Comparison of ENCODE assay signal across 14 cellular contexts in genomic region chr5:128426090-128426534, GRCh38.
DNase-seq lines count a peak whose midpoint lies in the region; ATAC-seq, FAIRE-seq and TF ChIP-seq lines count a peak whose summit lies in the region.
"Had no signal": no experiment of that assay in that cellular context is flagged by ENCODE, and none has a peak within 500 bp of the region (broad histone marks: within the 10 kb centered on the region; RNA-seq: fewer than 3 reads in every experiment).

No MANE protein-coding gene starts in this region.

- TF ChIP-seq EP300 in HepG2 (IDR thresholded peaks at IDR 0.05; ENCODE audit: low read depth in 2 of 2, low read length in 2 of 2) = no peak
- no peak for TF ChIP-seq EP300 in HepG2 (CRISPR knock-in tag; IDR thresholded peaks at IDR 0.05; ENCODE audit: borderline replicate concordance)

- no peaks in the 10 kb centered on the region; a peak in 1 of 5 replicates for H3K27me3 ChIP-seq in HepG2 (ENCODE audit: control insufficient read depth in 1 of 2, insufficient read depth in 2 of 2, low read length in 2 of 2)
- H3K27me3 ChIP-seq: foreskin keratinocyte, SJCRH30 had no signal

- H3K79me2 ChIP-seq in HepG2 (ENCODE audit: insufficient read depth, low read length) = no peaks in the 10 kb centered on the region

- H4K20me1 ChIP-seq in HepG2 (ENCODE audit: insufficient read depth, low read length) = no peaks in the 10 kb centered on the region

- WGBS in HepG2 (ENCODE audit: low lambda C conversion rate) = 4% methylated on average over 4 of the region's 5 CpGs

- peaks cover 35% of the 10 kb centered on the region for H3K4me1 Mint-ChIP-seq in osteocyte (ENCODE audit: unreplicated experiment)

- H3K4me2 ChIP-seq in HepG2 (ENCODE audit: low read depth, low read length) = no peak overlapping the region

- TF ChIP-seq POLR2A in HepG2 (IDR thresholded peaks at IDR 0.05; ENCODE audit: insufficient read depth in 1 of 2, low read depth in 2 of 2, low read length in 2 of 2) = no peak

- peak; percentile 93 for ATAC-seq in GM19328 (IDR thresholded peaks at IDR 0.05; ENCODE audit: unreplicated experiment)
- ATAC-seq in HG02623 (IDR thresholded peaks at IDR 0.05; ENCODE audit: unreplicated experiment) = peak; percentile 87
- peak; percentile 97 for ATAC-seq in HG03432 (IDR thresholded peaks at IDR 0.05; ENCODE audit: unreplicated experiment)
- ATAC-seq in HepG2 = no peak
- ATAC-seq: foreskin keratinocyte had no signal

- no peak overlapping the region for H3K27ac ChIP-seq in HepG2 (ENCODE audit: extremely low read length, insufficient read depth, low read length)
- H3K27ac ChIP-seq: foreskin keratinocyte, SJCRH30 had no signal

- in situ Hi-C loops in HepG2 (cut with HindIII; ENCODE audit: extremely low pct_ligation_motif_present, low pct_unique_long_range_greater_than_20kb) = no loop called here

- H2AFZ ChIP-seq in HepG2 (ENCODE audit: low read length) = no peak overlapping the region

- peaks cover 23% of the 10 kb centered on the region for H3K36me3 Mint-ChIP-seq in osteocyte (ENCODE audit: unreplicated experiment)

- CTCF ChIA-PET in HepG2 (lab: Yijun Ruan, JAX; ENCODE audit: low intra/inter-chr PET ratio, low total read pairs) = no interaction called here

- H3K9ac ChIP-seq in HepG2 (ENCODE audit: insufficient read depth, low read depth, low read length) = no peak overlapping the region

- H3K4me1 ChIP-seq in HepG2 (ENCODE audit: insufficient read depth, low read length) = no peaks in the 10 kb centered on the region
- H3K4me1 ChIP-seq: foreskin keratinocyte, SJCRH30 had no signal

- intact Hi-C loops in HepG2 (cut with micrococcal nuclease; ENCODE audit: unreplicated experiment) = no loop called here

- no TSS peak for BruUV-seq in HepG2 (replicated peaks; lab: Mats Ljungman, UMichigan)

- no peaks in the 10 kb centered on the region for H3K9me3 Mint-ChIP-seq in osteocyte (ENCODE audit: unreplicated experiment)

- no peak overlapping the region for H3K4me3 ChIP-seq in HepG2 (replicated peaks in 1 of 3; ENCODE audit: insufficient read depth in 1 of 3, low read depth in 2 of 3, low read length in 3 of 3)
- H3K4me3 ChIP-seq: SJCRH30 had no signal

- TF ChIP-seq CTCF in osteocyte (IDR thresholded peaks at IDR 0.05) (no peak), HepG2 (CRISPR knock-in tag; IDR thresholded peaks at IDR 0.05) (no peak)

- peak overlapping the region; percentile 16 for H3K27ac Mint-ChIP-seq in osteocyte (ENCODE audit: unreplicated experiment)

- TF ChIP-seq RAD21 in HepG2 (CRISPR knock-in tag; IDR thresholded peaks at IDR 0.05) = no peak

- no peaks in the 10 kb centered on the region for H3K36me3 ChIP-seq in HepG2 (replicated peaks in 1 of 2; ENCODE audit: control insufficient read depth in 1 of 2, insufficient read depth in 2 of 2, low read length in 2 of 2)
- H3K36me3 ChIP-seq: SJCRH30 had no signal

- no peak for FAIRE-seq in HepG2 (lab: Jason Lieb, UNC)

- POLR2A ChIA-PET in HepG2 (lab: Yijun Ruan, JAX) = no interaction called here

- H3K27me3 Mint-ChIP-seq in osteocyte (ENCODE audit: unreplicated experiment) = no peaks in the 10 kb centered on the region

- H3K4me3 Mint-ChIP-seq in osteocyte (ENCODE audit: unreplicated experiment) = no peak overlapping the region

- peaks cover under 1% of the 10 kb centered on the region; the same call in 1 of the 2 replicates for H3K9me3 ChIP-seq in HepG2 (ENCODE audit: low read length)
- H3K9me3 ChIP-seq: SJCRH30 had no signal

- no peak for DNase-seq in osteocyte (ENCODE audit: extremely low spot score, unreplicated experiment)
- DNase-seq in NCI-H345 treated with DMSO at 0.1 percent for 48 hours (lab: John Stamatoyannopoulos, UW; ENCODE audit: unreplicated experiment) = no peak
- DNase-seq in HepG2 (ENCODE audit: low spot score) = no peak
- DNase-seq in H4 (ENCODE audit: low spot score) = no peak
- no peak for DNase-seq in SIG-M5 (lab: John Stamatoyannopoulos, UW)
- DNase-seq: activated CD4-positive, CD25-positive, alpha-beta regulatory T cell treated with anti-CD3 and anti-CD28 coated beads, Interleukin-2, amount 50 U/mL, for 72 hours; activated effector memory CD4-positive, alpha-beta T cell treated with anti-CD3 and anti-CD28 coated beads, Interleukin-2, amount 50 U/mL, for 16 hours; cortex of kidney; foreskin keratinocyte; NCI-H2081 treated with DMSO at 0.1 percent for 48 hours; SJCRH30 had no signal

TF ChIP-seq in HepG2, 621 proteins besides CTCF, POLR2A, EP300 and RAD21:
- no peak for TF ChIP-seq POLR2AphosphoS5 (IDR thresholded peaks at IDR 0.05; ENCODE audit: low read depth, low read length)
